In genomic region chr5:135491038-135491551, GRCh38 we compare ENCODE assay signal across 1 cellular context.
TF ChIP-seq lines count a peak whose summit lies in the region.

No MANE protein-coding gene starts in this region.

TF ChIP-seq in endothelial cell of umbilical vein, 7 proteins besides CTCF, POLR2A, EP300 and RAD21:
- TF ChIP-seq MAX (IDR thresholded peaks at IDR 0.05; ENCODE audit: insufficient read depth, insufficient read length), result no peak
- peak; percentile 55 for TF ChIP-seq EZH2 (IDR thresholded peaks at IDR 0.05; ENCODE audit: borderline replicate concordance, low read depth, low read length, severe bottlenecking)
